In the genomic region with DNA sequence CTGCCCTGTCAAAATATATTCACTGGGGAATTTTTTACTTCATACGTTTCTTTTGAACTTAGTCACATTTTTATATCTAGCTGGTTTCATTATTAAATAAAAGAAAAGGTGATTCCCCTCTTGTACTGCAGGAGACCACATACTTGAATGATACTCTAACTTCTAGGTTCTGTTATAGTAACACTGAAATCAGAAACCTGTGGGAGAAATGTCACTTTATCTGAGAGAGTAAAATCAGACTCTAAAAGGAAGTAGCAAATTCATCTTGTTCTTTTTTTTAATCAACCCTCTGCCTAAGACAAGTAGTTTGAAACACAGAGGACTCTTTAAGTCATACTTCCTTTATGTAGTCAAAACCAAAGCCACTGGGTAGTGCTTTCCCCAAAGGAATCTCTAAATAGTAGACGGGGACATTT, we compare ENCODE assay signal across 1 cellular context.
TF ChIP-seq lines count a peak whose summit lies in the region.

No MANE protein-coding gene starts in this region.

TF ChIP-seq in GM12878, 131 proteins besides CTCF, POLR2A, EP300 and RAD21:
- TF ChIP-seq, protein P1, sequence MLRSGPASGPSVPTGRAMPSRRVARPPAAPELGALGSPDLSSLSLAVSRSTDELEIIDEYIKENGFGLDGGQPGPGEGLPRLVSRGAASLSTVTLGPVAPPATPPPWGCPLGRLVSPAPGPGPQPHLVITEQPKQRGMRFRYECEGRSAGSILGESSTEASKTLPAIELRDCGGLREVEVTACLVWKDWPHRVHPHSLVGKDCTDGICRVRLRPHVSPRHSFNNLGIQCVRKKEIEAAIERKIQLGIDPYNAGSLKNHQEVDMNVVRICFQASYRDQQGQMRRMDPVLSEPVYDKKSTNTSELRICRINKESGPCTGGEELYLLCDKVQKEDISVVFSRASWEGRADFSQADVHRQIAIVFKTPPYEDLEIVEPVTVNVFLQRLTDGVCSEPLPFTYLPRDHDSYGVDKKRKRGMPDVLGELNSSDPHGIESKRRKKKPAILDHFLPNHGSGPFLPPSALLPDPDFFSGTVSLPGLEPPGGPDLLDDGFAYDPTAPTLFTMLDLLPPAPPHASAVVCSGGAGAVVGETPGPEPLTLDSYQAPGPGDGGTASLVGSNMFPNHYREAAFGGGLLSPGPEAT (IDR thresholded peaks at IDR 0.05; ENCODE audit: low read depth) = peak; percentile 89
- no peak for TF ChIP-seq SRF (IDR thresholded peaks at IDR 0.05; ENCODE audit: low read depth in 2 of 2, low read length in 2 of 2)
- TF ChIP-seq BCL11A (IDR thresholded peaks at IDR 0.05; ENCODE audit: low read depth, low read length) = peak; percentile 46; the same call in 1 of the 2 replicates
- no peak for TF ChIP-seq ZNF622 (IDR thresholded peaks at IDR 0.05)
- no peak for TF ChIP-seq KAT2A (conservative IDR thresholded peaks at IDR 0.05; ENCODE audit: control insufficient read depth, low read depth, low read length)
- peak; percentile 43; the same call in 1 of the 2 replicates for TF ChIP-seq CREM (IDR thresholded peaks at IDR 0.05; ENCODE audit: low read depth)
- peak; percentile 69; the same call in 1 of the 2 replicates for TF ChIP-seq EED (IDR thresholded peaks at IDR 0.05; ENCODE audit: low read depth)
- TF ChIP-seq, protein P2, sequence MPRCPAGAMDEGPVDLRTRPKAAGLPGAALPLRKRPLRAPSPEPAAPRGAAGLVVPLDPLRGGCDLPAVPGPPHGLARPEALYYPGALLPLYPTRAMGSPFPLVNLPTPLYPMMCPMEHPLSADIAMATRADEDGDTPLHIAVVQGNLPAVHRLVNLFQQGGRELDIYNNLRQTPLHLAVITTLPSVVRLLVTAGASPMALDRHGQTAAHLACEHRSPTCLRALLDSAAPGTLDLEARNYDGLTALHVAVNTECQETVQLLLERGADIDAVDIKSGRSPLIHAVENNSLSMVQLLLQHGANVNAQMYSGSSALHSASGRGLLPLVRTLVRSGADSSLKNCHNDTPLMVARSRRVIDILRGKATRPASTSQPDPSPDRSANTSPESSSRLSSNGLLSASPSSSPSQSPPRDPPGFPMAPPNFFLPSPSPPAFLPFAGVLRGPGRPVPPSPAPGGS (IDR thresholded peaks at IDR 0.05; ENCODE audit: borderline replicate concordance, insufficient read depth, low read depth, low read length, poor library complexity, severe bottlenecking) = peak; percentile 78
- peak; percentile 14; the same call in 1 of the 3 replicates for TF ChIP-seq POU2F2 (IDR thresholded peaks at IDR 0.05; ENCODE audit: borderline replicate concordance, low read depth, low read length)
- TF ChIP-seq TCF7 (IDR thresholded peaks at IDR 0.05; ENCODE audit: borderline replicate concordance) = peak; percentile 64
- peak in 1 of 2 experiments; percentile 66; a peak in 1 of 4 replicates for TF ChIP-seq BHLHE40 (IDR thresholded peaks at IDR 0.05; ENCODE audit: borderline replicate concordance in 1 of 2, low read depth in 2 of 2, low read length in 1 of 2)
- TF ChIP-seq, protein P3, sequence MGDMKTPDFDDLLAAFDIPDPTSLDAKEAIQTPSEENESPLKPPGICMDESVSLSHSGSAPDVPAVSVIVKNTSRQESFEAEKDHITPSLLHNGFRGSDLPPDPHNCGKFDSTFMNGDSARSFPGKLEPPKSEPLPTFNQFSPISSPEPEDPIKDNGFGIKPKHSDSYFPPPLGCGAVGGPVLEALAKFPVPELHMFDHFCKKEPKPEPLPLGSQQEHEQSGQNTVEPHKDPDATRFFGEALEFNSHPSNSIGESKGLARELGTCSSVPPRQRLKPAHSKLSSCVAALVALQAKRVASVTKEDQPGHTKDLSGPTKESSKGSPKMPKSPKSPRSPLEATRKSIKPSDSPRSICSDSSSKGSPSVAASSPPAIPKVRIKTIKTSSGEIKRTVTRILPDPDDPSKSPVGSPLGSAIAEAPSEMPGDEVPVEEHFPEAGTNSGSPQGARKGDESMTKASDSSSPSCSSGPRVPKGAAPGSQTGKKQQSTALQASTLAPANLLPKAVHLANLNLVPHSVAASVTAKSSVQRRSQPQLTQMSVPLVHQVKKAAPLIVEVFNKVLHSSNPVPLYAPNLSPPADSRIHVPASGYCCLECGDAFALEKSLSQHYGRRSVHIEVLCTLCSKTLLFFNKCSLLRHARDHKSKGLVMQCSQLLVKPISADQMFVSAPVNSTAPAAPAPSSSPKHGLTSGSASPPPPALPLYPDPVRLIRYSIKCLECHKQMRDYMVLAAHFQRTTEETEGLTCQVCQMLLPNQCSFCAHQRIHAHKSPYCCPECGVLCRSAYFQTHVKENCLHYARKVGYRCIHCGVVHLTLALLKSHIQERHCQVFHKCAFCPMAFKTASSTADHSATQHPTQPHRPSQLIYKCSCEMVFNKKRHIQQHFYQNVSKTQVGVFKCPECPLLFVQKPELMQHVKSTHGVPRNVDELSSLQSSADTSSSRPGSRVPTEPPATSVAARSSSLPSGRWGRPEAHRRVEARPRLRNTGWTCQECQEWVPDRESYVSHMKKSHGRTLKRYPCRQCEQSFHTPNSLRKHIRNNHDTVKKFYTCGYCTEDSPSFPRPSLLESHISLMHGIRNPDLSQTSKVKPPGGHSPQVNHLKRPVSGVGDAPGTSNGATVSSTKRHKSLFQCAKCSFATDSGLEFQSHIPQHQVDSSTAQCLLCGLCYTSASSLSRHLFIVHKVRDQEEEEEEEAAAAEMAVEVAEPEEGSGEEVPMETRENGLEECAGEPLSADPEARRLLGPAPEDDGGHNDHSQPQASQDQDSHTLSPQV (IDR thresholded peaks at IDR 0.05) = no peak
- TF ChIP-seq SMAD5 (IDR thresholded peaks at IDR 0.05; ENCODE audit: low read depth) = peak; percentile 74; the same call in 1 of the 2 replicates
- peak; percentile 17; the same call in 1 of the 2 replicates for TF ChIP-seq IRF4 (IDR thresholded peaks at IDR 0.05; ENCODE audit: low read depth, low read length)
- TF ChIP-seq, protein P4, sequence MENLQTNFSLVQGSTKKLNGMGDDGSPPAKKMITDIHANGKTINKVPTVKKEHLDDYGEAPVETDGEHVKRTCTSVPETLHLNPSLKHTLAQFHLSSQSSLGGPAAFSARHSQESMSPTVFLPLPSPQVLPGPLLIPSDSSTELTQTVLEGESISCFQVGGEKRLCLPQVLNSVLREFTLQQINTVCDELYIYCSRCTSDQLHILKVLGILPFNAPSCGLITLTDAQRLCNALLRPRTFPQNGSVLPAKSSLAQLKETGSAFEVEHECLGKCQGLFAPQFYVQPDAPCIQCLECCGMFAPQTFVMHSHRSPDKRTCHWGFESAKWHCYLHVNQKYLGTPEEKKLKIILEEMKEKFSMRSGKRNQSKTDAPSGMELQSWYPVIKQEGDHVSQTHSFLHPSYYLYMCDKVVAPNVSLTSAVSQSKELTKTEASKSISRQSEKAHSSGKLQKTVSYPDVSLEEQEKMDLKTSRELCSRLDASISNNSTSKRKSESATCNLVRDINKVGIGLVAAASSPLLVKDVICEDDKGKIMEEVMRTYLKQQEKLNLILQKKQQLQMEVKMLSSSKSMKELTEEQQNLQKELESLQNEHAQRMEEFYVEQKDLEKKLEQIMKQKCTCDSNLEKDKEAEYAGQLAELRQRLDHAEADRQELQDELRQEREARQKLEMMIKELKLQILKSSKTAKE (IDR thresholded peaks at IDR 0.05; ENCODE audit: low read depth, poor library complexity, severe bottlenecking) = peak; percentile 32
- TF ChIP-seq ETV6 (conservative IDR thresholded peaks at IDR 0.05 in 1 of 2, IDR thresholded peaks at IDR 0.05 in 1 of 2; ENCODE audit: borderline replicate concordance in 1 of 2, low read depth in 1 of 2) = peak in 1 of 2 experiments; percentile 93; a peak in 2 of 4 replicates
- TF ChIP-seq ATF7 (IDR thresholded peaks at IDR 0.05; ENCODE audit: low read depth) = peak; percentile 68
- no peak for TF ChIP-seq SUPT20H (IDR thresholded peaks at IDR 0.05; ENCODE audit: borderline replicate concordance, control insufficient read depth, low read depth, low read length)
- TF ChIP-seq POLR2AphosphoS2 (IDR thresholded peaks at IDR 0.05; ENCODE audit: low read depth, low read length) = 0 out of 2 replicates have a peak, but pooled peaks have one; percentile 83
- peak; percentile 80 for TF ChIP-seq MEF2A (IDR thresholded peaks at IDR 0.05; ENCODE audit: insufficient read depth, low read depth, low read length)
- peak; percentile 43; the same call in 1 of the 2 replicates for TF ChIP-seq POLR2AphosphoS5 (IDR thresholded peaks at IDR 0.05; ENCODE audit: low read length)
- TF ChIP-seq, protein P5, sequence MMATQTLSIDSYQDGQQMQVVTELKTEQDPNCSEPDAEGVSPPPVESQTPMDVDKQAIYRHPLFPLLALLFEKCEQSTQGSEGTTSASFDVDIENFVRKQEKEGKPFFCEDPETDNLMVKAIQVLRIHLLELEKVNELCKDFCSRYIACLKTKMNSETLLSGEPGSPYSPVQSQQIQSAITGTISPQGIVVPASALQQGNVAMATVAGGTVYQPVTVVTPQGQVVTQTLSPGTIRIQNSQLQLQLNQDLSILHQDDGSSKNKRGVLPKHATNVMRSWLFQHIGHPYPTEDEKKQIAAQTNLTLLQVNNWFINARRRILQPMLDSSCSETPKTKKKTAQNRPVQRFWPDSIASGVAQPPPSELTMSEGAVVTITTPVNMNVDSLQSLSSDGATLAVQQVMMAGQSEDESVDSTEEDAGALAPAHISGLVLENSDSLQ (IDR thresholded peaks at IDR 0.05) = peak; percentile 49; the same call in 1 of the 2 replicates
- TF ChIP-seq JUNB (IDR thresholded peaks at IDR 0.05) = peak; percentile 90
- TF ChIP-seq RFX5 (IDR thresholded peaks at IDR 0.05; ENCODE audit: low read depth, low read length) = no peak
- peak; percentile 56 for TF ChIP-seq ZBED1 (IDR thresholded peaks at IDR 0.05; ENCODE audit: borderline replicate concordance)
TF ChIP-seq in GM12878: peak in this region for 19.
